Comparison of ENCODE assay signal across 8 cellular contexts in genomic region chr5:87412417-87413115, GRCh38. TPM values are rescaled to one million over a fixed set of nuclear protein-coding genes. Genes with fewer than 3 reads are reported as not detected.
A peak's percentile ranks its signal among the peaks of the same experiment; 100 is the strongest.
DNase-seq lines count a peak whose midpoint lies in the region; ATAC-seq and TF ChIP-seq lines count a peak whose summit lies in the region.

Gene CCNH (minus strand): TSS chr5:87412930. CDS start chr5:87412794, 136 bp downstream.

- peak within 1 kb of the TSS; percentile 90 to 99 for H3K27ac Mint-ChIP-seq in natural killer cell

- H3K27me3 Mint-ChIP-seq in natural killer cell (ENCODE audit: low read depth in 2 of 2) = peaks cover 10 to 25% of the 10 kb centered on the region in 2 donors

- peak; percentile 93 to 99 (median 96) for ATAC-seq in natural killer cell

- no peaks in the 10 kb centered on the region for H3K9me3 Mint-ChIP-seq in natural killer cell

- H3K36me3 Mint-ChIP-seq in natural killer cell = peaks cover 13% of the 10 kb centered on the region

- DNase-seq in ELF-1 (ENCODE audit: low read depth, low spot score) (peak; percentile 98), H7 (peak; percentile 80), M059J (ENCODE audit: low read depth) (peak; percentile 98), SHP77 (lab: John Stamatoyannopoulos, UW) (peak; percentile 98), fibroblast of peridontal ligament (ENCODE audit: extremely low read depth) (peak; percentile 98), natural killer cell (peak; percentile 91)
- DNase-seq in activated effector memory CD4-positive, alpha-beta T cell treated with Interleukin-2 at 50 U/mL for 16 hours = peak; percentile 94
- peak; percentile 95 for DNase-seq in stimulated activated naive CD4-positive, alpha-beta T cell treated with Interleukin-2 at 50 U/mL for 16 hours (lab: John Stamatoyannopoulos, UW)

- H3K4me1 Mint-ChIP-seq in natural killer cell = peaks cover 43 to 46% of the 10 kb centered on the region in 2 donors

- peak within 1 kb of the TSS; percentile 80 for H3K4me3 ChIP-seq in H7 (ENCODE audit: insufficient read depth, low read depth, low read length)

- intact Hi-C loops in natural killer cell (cut with micrococcal nuclease) = loop anchor here (1.0 to 10.0 kb wide), 3 partner anchors 290 to 795 kb away; partner anchors contain the start of gene COX7C

- H3K36me3 ChIP-seq in H7 (replicated peaks; ENCODE audit: control insufficient read depth, insufficient read depth, low read length) = peaks cover 7% of the 10 kb centered on the region

- no peak for TF ChIP-seq CTCF in natural killer cell (IDR thresholded peaks at IDR 0.05)

- H3K27me3 ChIP-seq in H7 (ENCODE audit: control insufficient read depth, insufficient read depth, low read length) = no peaks in the 10 kb centered on the region

- H3K4me3 Mint-ChIP-seq in natural killer cell = peak within 1 kb of the TSS; percentile 97

RNA-seq across cellular contexts. Expression of gene CCNH, which starts in this region (rescaled TPM):
- total RNA-seq in H7 (2014; rRNA removed; shearing (Covaris generic)) = 44.3 and 54.4 TPM in 2 replicates
- 88.2 and 115 TPM in 2 replicates for total RNA-seq in M059J (2014; rRNA removed; shearing (Covaris generic))
- total RNA-seq in natural killer cell = 100 to 1,000 TPM; 171 to 305 (median 268) TPM

Comparison
In these comparisons a context has a peak if more than half of its experiments do, and no peak if none do; other contexts are left out.
1. Peak in every context shown above with its lines: DNase-seq, ATAC-seq and H3K4me3 ChIP-seq.